Comparison of ENCODE assay signal across 11 cellular contexts in genomic region chr3:33299395-33300081, GRCh38. TPM values are rescaled to one million over a fixed set of nuclear protein-coding genes. Genes with fewer than 3 reads are reported as not detected.
A peak's percentile ranks its signal among the peaks of the same experiment; 100 is the strongest.
DNase-seq lines count a peak whose midpoint lies in the region; FAIRE-seq and TF ChIP-seq lines count a peak whose summit lies in the region.
"Had no signal": no experiment of that assay in that cellular context is flagged by ENCODE, and none has a peak within 500 bp of the region (broad histone marks: within the 10 kb centered on the region; RNA-seq: fewer than 3 reads in every experiment).

No MANE protein-coding gene starts in this region.

- H3K36me3 Mint-ChIP-seq in progenitor cell of endocrine pancreas (ENCODE audit: insufficient read depth) (peaks cover 13% of the 10 kb centered on the region), H9 (ENCODE audit: insufficient read depth in 1 of 3, low read depth in 3 of 3) (no peaks in the 10 kb centered on the region)
- H3K36me3 Mint-ChIP-seq: stimulated activated memory B cell treated with anti-CD40 and anti-IgM and Interleukin-4, amounts not matched to agents 10 μg/mL and 1 μg/mL and 100 μg/mL, for 72 hours had no signal

- no peaks in the 10 kb centered on the region for H3K23me2 ChIP-seq in H9 (ENCODE audit: insufficient read length, low read depth, low read length, poor library complexity, severe bottlenecking)

- H2AFZ ChIP-seq in hepatocyte (no peak overlapping the region), H9 (ENCODE audit: low read length) (no peak overlapping the region)

- H3K56ac ChIP-seq in H9 (ENCODE audit: insufficient read length, low read depth, low read length) = no peak overlapping the region

- WGBS in hepatocyte (ENCODE audit: low lambda C conversion rate, missing lambda C conversion rate) = 97% methylated on average over 3 of the region's 3 CpGs
- WGBS in H9 (ENCODE audit: extremely low coverage, insufficient read length, low lambda C conversion rate) = no CpG with 5 or more reads among the region's 3 CpGs

- no peaks in the 10 kb centered on the region for H3K9me2 ChIP-seq in hepatocyte (replicated peaks; ENCODE audit: insufficient read depth)

- H3K27me3 Mint-ChIP-seq in progenitor cell of endocrine pancreas (no peaks in the 10 kb centered on the region), H9 (ENCODE audit: low read depth) (no peaks in the 10 kb centered on the region)
- H3K27me3 Mint-ChIP-seq: stimulated activated memory B cell treated with anti-CD40 and anti-IgM and Interleukin-4, amounts not matched to agents 10 μg/mL and 1 μg/mL and 100 μg/mL, for 72 hours had no signal

- H2AK5ac ChIP-seq in H9 (ENCODE audit: insufficient read length, low read length) = no peak overlapping the region

- H3K79me2 ChIP-seq in hepatocyte (peaks cover 2% of the 10 kb centered on the region), H9 (ENCODE audit: insufficient read depth, low read length) (no peaks in the 10 kb centered on the region)

- H3K27me3 ChIP-seq in hepatocyte (no peaks in the 10 kb centered on the region), H9 (ENCODE audit: insufficient read depth, low read length) (no peaks in the 10 kb centered on the region)

- H3K4ac ChIP-seq in H9 (ENCODE audit: low read depth, low read length) = no peak overlapping the region

- H3K27ac Mint-ChIP-seq in progenitor cell of endocrine pancreas (no peak overlapping the region), H9 (no peak overlapping the region)
- H3K27ac Mint-ChIP-seq: stimulated activated memory B cell treated with anti-CD40 and anti-IgM and Interleukin-4, amounts not matched to agents 10 μg/mL and 1 μg/mL and 100 μg/mL, for 72 hours had no signal

- H3K4me3 ChIP-seq in WI38 (ENCODE audit: low read depth, low read length) (peak overlapping the region; percentile 17; the same call in 1 of the 2 replicates), hepatocyte (no peak overlapping the region)

- H3K4me2 ChIP-seq in hepatocyte (no peak overlapping the region), H9 (ENCODE audit: insufficient read depth, insufficient read length, low read length) (no peak overlapping the region)

- H4K8ac ChIP-seq in H9 (replicated peaks; ENCODE audit: insufficient read length, low read depth, low read length) = no peak overlapping the region

- H3K4me1 Mint-ChIP-seq in progenitor cell of endocrine pancreas (ENCODE audit: low read depth) = no peaks in the 10 kb centered on the region
- no peaks in the 10 kb centered on the region for H3K4me1 Mint-ChIP-seq in H9
- H3K4me1 Mint-ChIP-seq: central memory CD8-positive, alpha-beta T cell; stimulated activated memory B cell treated with anti-CD40 and anti-IgM and Interleukin-4, amounts not matched to agents 10 μg/mL and 1 μg/mL and 100 μg/mL, for 72 hours had no signal

- H3K27ac ChIP-seq in hepatocyte (peak overlapping the region; percentile 57), H9 (ENCODE audit: insufficient read length, low read depth, low read length) (no peak overlapping the region)

- H3K79me1 ChIP-seq in H9 (ENCODE audit: insufficient read depth, low read depth, low read length, poor library complexity, severe bottlenecking) = no peaks in the 10 kb centered on the region

- no peak overlapping the region for H4K91ac ChIP-seq in H9 (ENCODE audit: insufficient read length, low read depth, low read length)

- no peak overlapping the region for H3K9ac ChIP-seq in H9 (ENCODE audit: extremely low read depth, insufficient read length, low read length)

- H2BK5ac ChIP-seq in H9 (ENCODE audit: insufficient read length, low read length) = no peak overlapping the region

- no peak overlapping the region for H3T11ph ChIP-seq in H9 (ENCODE audit: low read length)

- H3K36me3 ChIP-seq in hepatocyte (replicated peaks; ENCODE audit: insufficient read depth, low read depth) = no peaks in the 10 kb centered on the region

- H3K4me3 Mint-ChIP-seq in progenitor cell of endocrine pancreas (ENCODE audit: low read depth) = no peak overlapping the region
- H3K4me3 Mint-ChIP-seq in H9 = no peak overlapping the region
- H3K4me3 Mint-ChIP-seq: central memory CD8-positive, alpha-beta T cell; stimulated activated memory B cell treated with anti-CD40 and anti-IgM and Interleukin-4, amounts not matched to agents 10 μg/mL and 1 μg/mL and 100 μg/mL, for 72 hours had no signal

- no peak overlapping the region for H2BK12ac ChIP-seq in H9 (ENCODE audit: insufficient read length, low read depth, low read length)

- H3K4me1 ChIP-seq in hepatocyte (ENCODE audit: insufficient read depth) = no peaks in the 10 kb centered on the region
- H3K4me1 ChIP-seq in H9 (ENCODE audit: insufficient read depth, low read length) = no peaks in the 10 kb centered on the region

- FAIRE-seq in frontal cortex (lab: Jason Lieb, UNC) = no peak

- peaks cover 8% of the 10 kb centered on the region for H3K9me3 Mint-ChIP-seq in progenitor cell of endocrine pancreas (ENCODE audit: low read depth)
- no peaks in the 10 kb centered on the region for H3K9me3 Mint-ChIP-seq in H9
- H3K9me3 Mint-ChIP-seq: central memory CD8-positive, alpha-beta T cell had no signal

- H3K23ac ChIP-seq in H9 (ENCODE audit: insufficient read length, low read depth, low read length) = no peak overlapping the region

- H2BK15ac ChIP-seq in H9 (ENCODE audit: low read depth, low read length) = no peak overlapping the region

- no peak overlapping the region for H2BK20ac ChIP-seq in H9 (ENCODE audit: low read depth, low read length, poor library complexity, severe bottlenecking)

- H3K9me3 ChIP-seq in hepatocyte (ENCODE audit: low read depth) = no peaks in the 10 kb centered on the region
- no peaks in the 10 kb centered on the region for H3K9me3 ChIP-seq in H9 (ENCODE audit: control insufficient read depth, low read depth, low read length)

- DNase-seq in HPDE6-E6E7 (ENCODE audit: extremely low spot score) (peak; percentile 35), hepatocyte (ENCODE audit: low spot score) (no peak), progenitor cell of endocrine pancreas (ENCODE audit: low spot score, unreplicated experiment) (no peak), frontal cortex (ENCODE audit: low spot score in 2 of 2) (no peak), GM20000 (ENCODE audit: low spot score) (no peak), H9 (no peak)
- DNase-seq: hypothalamus, NCI-H1436 had no signal

- H4K5ac ChIP-seq in H9 (ENCODE audit: insufficient read length, low read depth, low read length) = no peak overlapping the region

- TF ChIP-seq CTCF in WI38 (IDR thresholded peaks at IDR 0.05; ENCODE audit: low read depth, low read length) = no peak
- TF ChIP-seq CTCF in hepatocyte (IDR thresholded peaks at IDR 0.05; ENCODE audit: poor library complexity) = no peak
- TF ChIP-seq CTCF in progenitor cell of endocrine pancreas (IDR thresholded peaks at IDR 0.05; ENCODE audit: unreplicated experiment) = no peak
- TF ChIP-seq CTCF in GM20000 (IDR thresholded peaks at IDR 0.05; ENCODE audit: extremely low read depth, missing control alignments) = no peak
- TF ChIP-seq CTCF in H9 (conservative IDR thresholded peaks at IDR 0.05) = no peak

- no peak overlapping the region for H3K18ac ChIP-seq in H9 (ENCODE audit: insufficient read length, low read depth, low read length)

- H2BK120ac ChIP-seq in H9 (ENCODE audit: low read depth, low read length, poor library complexity, severe bottlenecking) = no peak overlapping the region

- H3K14ac ChIP-seq in H9 (ENCODE audit: insufficient read depth, low read length) = no peak overlapping the region

- H4K20me1 ChIP-seq in hepatocyte (ENCODE audit: insufficient read depth, poor library complexity, severe bottlenecking) = no peaks in the 10 kb centered on the region
- no peaks in the 10 kb centered on the region for H4K20me1 ChIP-seq in H9 (ENCODE audit: control insufficient read depth, insufficient read depth, insufficient read length)

RNA-seq across cellular contexts. Expression of gene FBXL2, which starts 22.3 kb away (rescaled TPM):
- total RNA-seq in hepatocyte (11.7 and 15.6 TPM in 2 replicates), progenitor cell of endocrine pancreas (20.0 and 23.9 TPM in 2 replicates), frontal cortex (53.8 TPM), H9 (2021) (2.7 and 3.0 TPM in 2 replicates)
- polyA plus RNA-seq in hepatocyte = 15.7 and 18.7 TPM in 2 replicates
